ENCODE assay signal across 1 cellular context in genomic region chr14:69739486-69739885, GRCh38.
TF ChIP-seq lines count a peak whose summit lies in the region.

No MANE protein-coding gene starts in this region.

TF ChIP-seq in H1, 55 proteins besides CTCF, POLR2A, EP300 and RAD21 (continued from another document):
- TF ChIP-seq E2F6 (IDR thresholded peaks at IDR 0.05) (no peak), GTF2F1 (IDR thresholded peaks at IDR 0.05; ENCODE audit: borderline replicate concordance, low read depth, low read length) (no peak)
